Comparison of ENCODE assay signal across 15 cellular contexts in genomic region chr3:5607581-5607980, GRCh38.
DNase-seq lines count a peak whose midpoint lies in the region; ATAC-seq and TF ChIP-seq lines count a peak whose summit lies in the region.
"Had no signal": no experiment of that assay in that cellular context is flagged by ENCODE, and none has a peak within 500 bp of the region (broad histone marks: within the 10 kb centered on the region; RNA-seq: fewer than 3 reads in every experiment).

No MANE protein-coding gene starts in this region.

- H3K9me3 ChIP-seq in ascending aorta: no peaks in the 10 kb centered on the region

- H3K27ac ChIP-seq in ascending aorta: no peak overlapping the region
- no peak overlapping the region for H3K27ac ChIP-seq in brain microvascular endothelial cell

- H3K36me3 ChIP-seq in ascending aorta (no peaks in the 10 kb centered on the region), brain microvascular endothelial cell (replicated peaks) (no peaks in the 10 kb centered on the region)

- no peak for TF ChIP-seq CTCF in GM12865 (IDR thresholded peaks at IDR 0.05; ENCODE audit: insufficient read depth, low read depth, low read length, missing control alignments)
- TF ChIP-seq CTCF in ascending aorta (IDR thresholded peaks at IDR 0.05): no peak
- no peak for TF ChIP-seq CTCF in brain microvascular endothelial cell (IDR thresholded peaks at IDR 0.05; ENCODE audit: low read depth, low read length, missing control alignments)

- DNase-seq in GM12865 (ENCODE audit: low read depth) (peak; percentile 39), NOMO-1 treated with DMSO at 0.1 percent for 48 hours (lab: John Stamatoyannopoulos, UW; ENCODE audit: unreplicated experiment) (peak; percentile 59), ascending aorta (ENCODE audit: low spot score in 2 of 2) (no peak), NCI-H1694 (lab: John Stamatoyannopoulos, UW) (no peak), brain microvascular endothelial cell (no peak)
- DNase-seq: C1 segment of cervical spinal cord, KBM-7, NCI-H1417 treated with DMSO at 0.1 percent for 48 hours, NCI-H2081, NCI-H524, PC-3, SK-N-SH had no signal

- ATAC-seq in GM19025 (IDR thresholded peaks at IDR 0.05; ENCODE audit: low read depth, unreplicated experiment) (peak; percentile 41), HG03432 (IDR thresholded peaks at IDR 0.05; ENCODE audit: unreplicated experiment) (peak; percentile 64), GM21390 (IDR thresholded peaks at IDR 0.05; ENCODE audit: unreplicated experiment) (no peak)
- ATAC-seq: PC-3 had no signal

- in situ Hi-C loops in brain microvascular endothelial cell (cut with HindIII; ENCODE audit: low pct_ligation_motif_present, low sequenced_read_pairs): no loop called here

- intact Hi-C loops in ascending aorta (cut with DNase I): no loop called here

- no peak overlapping the region for H3K4me3 ChIP-seq in GM12865 (ENCODE audit: low read depth, low read length)
- no peak overlapping the region for H3K4me3 ChIP-seq in ascending aorta
- no peak overlapping the region for H3K4me3 ChIP-seq in brain microvascular endothelial cell (ENCODE audit: low read depth, low read length)

- H3K27me3 ChIP-seq in ascending aorta: no peaks in the 10 kb centered on the region
- no peaks in the 10 kb centered on the region for H3K27me3 ChIP-seq in brain microvascular endothelial cell (replicated peaks)

- no peaks in the 10 kb centered on the region for H3K4me1 ChIP-seq in ascending aorta

Comparison
In these comparisons a context has a peak if more than half of its experiments do, and no peak if none do; other contexts are left out.
1. DNase-seq: peak in GM12865 (single experiment) and NOMO-1 treated with DMSO at 0.1 percent for 48 hours (single experiment); none in ascending aorta (0 of 2), NCI-H1694 (single experiment) and brain microvascular endothelial cell (single experiment).